Comparison of ENCODE assay signal across 8 cellular contexts in the genomic region with DNA sequence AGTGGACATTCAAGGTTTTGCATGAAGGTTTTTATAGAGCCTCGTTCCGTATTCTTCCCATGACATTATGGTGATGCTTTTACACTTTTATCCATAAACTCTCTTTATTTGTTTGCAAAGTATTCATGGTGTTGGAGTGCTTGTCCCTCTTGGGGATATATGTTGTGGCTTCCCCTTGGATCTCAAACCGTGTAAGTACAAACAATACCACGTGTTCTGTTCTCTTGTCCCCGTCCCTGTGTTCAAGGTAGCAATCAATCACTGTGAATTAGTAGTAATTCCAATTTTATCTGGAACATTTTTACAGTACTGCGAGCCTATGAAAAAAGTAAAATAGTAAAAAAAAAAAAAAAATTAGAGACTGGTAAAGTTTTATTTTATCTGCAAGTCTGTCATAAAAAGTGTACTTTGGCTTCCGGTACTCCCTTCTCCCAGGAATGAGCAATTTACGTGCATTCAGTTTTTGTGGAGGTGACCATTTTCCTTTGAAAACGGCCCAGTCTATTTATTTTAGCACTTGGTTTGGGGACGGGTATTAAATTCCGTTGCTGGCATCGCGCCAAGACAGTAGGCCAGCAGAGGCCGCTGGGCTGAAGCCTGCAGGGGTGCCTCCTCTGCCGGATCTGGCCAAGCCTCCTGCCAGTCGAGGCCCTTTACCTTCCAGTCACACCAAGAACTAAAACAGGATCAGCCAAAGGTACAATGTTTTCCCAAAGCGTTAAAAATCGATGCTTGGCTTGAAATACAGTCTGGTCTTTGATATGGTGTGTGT.
A peak's percentile ranks its signal among the peaks of the same experiment; 100 is the strongest.
DNase-seq lines count a peak whose midpoint lies in the region; ATAC-seq and TF ChIP-seq lines count a peak whose summit lies in the region.

No MANE protein-coding gene starts in this region.

- peak; percentile 30 for TF ChIP-seq CTCF in AG09319 (IDR thresholded peaks at IDR 0.05; ENCODE audit: low read depth, low read length)

- ATAC-seq in GM19395 (IDR thresholded peaks at IDR 0.05; ENCODE audit: unreplicated experiment) (peak; percentile 59), HG03095 (IDR thresholded peaks at IDR 0.05; ENCODE audit: unreplicated experiment) (no peak)

- peak; percentile 3 for DNase-seq in AG09319 (ENCODE audit: extremely low read depth, low read depth)
- peak; percentile 78 for DNase-seq in NCI-H345 (lab: John Stamatoyannopoulos, UW)
- DNase-seq in activated CD4-positive, alpha-beta T cell treated with anti-CD3 and anti-CD28 coated beads, Interleukin-2, amount 50 U/mL, for 1 hour = peak; percentile 11
- peak; percentile 62 for DNase-seq in epidermal melanocyte (ENCODE audit: insufficient read length, low spot score)
- peak; percentile 91 for DNase-seq in medulla oblongata (ENCODE audit: extremely low spot score)
- peak; percentile 57 for DNase-seq in stimulated activated CD8-positive, alpha-beta memory T cell treated with anti-CD3 and anti-CD28 coated beads, Interleukin-4, amount 100 ng/mL, for 48 hours

Comparison
In these comparisons a context has a peak if more than half of its experiments do, and no peak if none do; other contexts are left out.
1. DNase-seq: peak in every context shown above with its lines; median percentile 91 in medulla oblongata; 78 in NCI-H345; 62 in epidermal melanocyte; 57 in stimulated activated CD8-positive, alpha-beta memory T cell treated with anti-CD3 and anti-CD28 coated beads, Interleukin-4, amount 100 ng/mL, for 48 hours; 11 in activated CD4-positive, alpha-beta T cell treated with anti-CD3 and anti-CD28 coated beads, Interleukin-2, amount 50 U/mL, for 1 hour; 3 in AG09319.